In the genomic region with DNA sequence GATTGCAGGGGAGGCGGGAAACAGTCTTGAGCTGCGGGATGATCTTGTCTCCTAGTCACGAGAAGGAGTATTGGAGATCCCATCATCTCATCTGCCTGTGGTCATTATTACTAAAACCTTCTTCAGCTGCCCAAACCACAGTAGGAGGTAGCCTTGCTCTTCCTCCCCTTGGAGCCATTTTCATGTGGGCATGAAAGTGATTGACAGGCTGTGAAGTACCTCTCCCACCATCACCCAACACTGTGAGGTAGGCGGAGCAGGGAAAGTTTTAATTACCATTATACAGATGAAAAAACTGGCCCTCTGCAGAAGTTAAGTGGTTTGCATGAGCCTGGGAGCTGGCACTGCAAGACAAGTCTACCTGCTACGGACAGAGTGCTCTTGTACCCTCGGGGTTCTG, we compare ENCODE assay signal across 17 cellular contexts.
DNase-seq lines count a peak whose midpoint lies in the region; ATAC-seq and TF ChIP-seq lines count a peak whose summit lies in the region.
"Had no signal": no experiment of that assay in that cellular context is flagged by ENCODE, and none has a peak within 500 bp of the region (broad histone marks: within the 10 kb centered on the region; RNA-seq: fewer than 3 reads in every experiment).

No MANE protein-coding gene starts in this region.

- H3K9me3 ChIP-seq in OCI-LY1 (ENCODE audit: low read length) (no peaks in the 10 kb centered on the region), osteoblast (ENCODE audit: low read depth, low read length) (no peaks in the 10 kb centered on the region)

- peaks cover 98% of the 10 kb centered on the region for H3K4me1 ChIP-seq in OCI-LY1 (ENCODE audit: insufficient read depth, low read length, severe bottlenecking)
- no peaks in the 10 kb centered on the region for H3K4me1 ChIP-seq in osteoblast (ENCODE audit: insufficient read depth, low read length)

- no peaks in the 10 kb centered on the region for H4K20me1 ChIP-seq in OCI-LY1 (ENCODE audit: insufficient read depth, low read length)
- no peaks in the 10 kb centered on the region for H4K20me1 ChIP-seq in osteoblast (ENCODE audit: insufficient read depth, low read length)

- H3K9ac ChIP-seq in OCI-LY1 (ENCODE audit: low read length) = no peak overlapping the region
- H3K9ac ChIP-seq: KMS-11 had no signal

- no peak overlapping the region; the same call in 1 of the 2 replicates for H3K4me2 ChIP-seq in OCI-LY1 (ENCODE audit: low read length)
- no peak overlapping the region for H3K4me2 ChIP-seq in osteoblast (ENCODE audit: insufficient read depth, low read length)
- H3K4me2 ChIP-seq: KMS-11 had no signal

- no peak overlapping the region for H3K4me3 Mint-ChIP-seq in stimulated activated naive CD8-positive, alpha-beta T cell treated with anti-CD3 and anti-CD28 coated beads, Interleukin-15, Interleukin-2, amounts not matched to agents 100 ng/mL and 50 ng/mL, for 24 hours
- no peak overlapping the region for H3K4me3 Mint-ChIP-seq in stimulated activated naive CD8-positive, alpha-beta T cell treated with anti-CD3 and anti-CD28 coated beads, Interleukin-15, amount 100 ng/mL, for 72 hours
- no peak overlapping the region for H3K4me3 Mint-ChIP-seq in nephron progenitor cell
- H3K4me3 Mint-ChIP-seq in activated T-helper 2 cell treated with anti-CD3 and anti-CD28 coated beads, Interferon-gamma antibody, Interleukin-2, Interleukin-4, amounts not matched to agents 10 μg/mL and 5 μg/mL and 100 μg/mL, durations not matched to agents 14 hours and 24 hours and 36 hours (ENCODE audit: low read depth) = no peak overlapping the region
- H3K4me3 Mint-ChIP-seq: CD14-positive monocyte had no signal

- ATAC-seq in stimulated activated naive CD8-positive, alpha-beta T cell treated with anti-CD3 and anti-CD28 coated beads, Interleukin-15, amount 100 ng/mL, for 72 hours = no peak
- ATAC-seq: PC-3 had no signal

- no peaks in the 10 kb centered on the region for H3F3A ChIP-seq in OCI-LY1 (ENCODE audit: insufficient read depth, low read length)

- no peaks in the 10 kb centered on the region for H3K9me3 Mint-ChIP-seq in stimulated activated naive CD8-positive, alpha-beta T cell treated with anti-CD3 and anti-CD28 coated beads, Interleukin-15, Interleukin-2, amounts not matched to agents 100 ng/mL and 50 ng/mL, for 24 hours
- H3K9me3 Mint-ChIP-seq in stimulated activated naive CD8-positive, alpha-beta T cell treated with anti-CD3 and anti-CD28 coated beads, Interleukin-15, amount 100 ng/mL, for 72 hours = no peaks in the 10 kb centered on the region
- no peaks in the 10 kb centered on the region for H3K9me3 Mint-ChIP-seq in nephron progenitor cell
- H3K9me3 Mint-ChIP-seq in activated T-helper 2 cell treated with anti-CD3 and anti-CD28 coated beads, Interferon-gamma antibody, Interleukin-2, Interleukin-4, amounts not matched to agents 10 μg/mL and 5 μg/mL and 100 μg/mL, durations not matched to agents 14 hours and 24 hours and 36 hours = no peaks in the 10 kb centered on the region

- peaks cover 24% of the 10 kb centered on the region for H3K4me1 Mint-ChIP-seq in stimulated activated naive CD8-positive, alpha-beta T cell treated with anti-CD3 and anti-CD28 coated beads, Interleukin-15, Interleukin-2, amounts not matched to agents 100 ng/mL and 50 ng/mL, for 24 hours (ENCODE audit: low read depth)
- peaks cover 51% of the 10 kb centered on the region for H3K4me1 Mint-ChIP-seq in stimulated activated naive CD8-positive, alpha-beta T cell treated with anti-CD3 and anti-CD28 coated beads, Interleukin-15, amount 100 ng/mL, for 72 hours
- H3K4me1 Mint-ChIP-seq in nephron progenitor cell = peaks cover 91% of the 10 kb centered on the region
- peaks cover 11% of the 10 kb centered on the region for H3K4me1 Mint-ChIP-seq in activated T-helper 2 cell treated with anti-CD3 and anti-CD28 coated beads, Interferon-gamma antibody, Interleukin-2, Interleukin-4, amounts not matched to agents 10 μg/mL and 5 μg/mL and 100 μg/mL, durations not matched to agents 14 hours and 24 hours and 36 hours (ENCODE audit: low read depth)

- H3K27ac ChIP-seq in OCI-LY1 (ENCODE audit: low read depth, low read length, poor library complexity, severe bottlenecking) (peak overlapping the region; percentile 72), osteoblast (ENCODE audit: low read depth, low read length) (no peak overlapping the region)
- H3K27ac ChIP-seq: KMS-11 had no signal

- no peak for DNase-seq in stimulated activated naive CD8-positive, alpha-beta T cell treated with anti-CD3 and anti-CD28 coated beads, Interleukin-15, amount 100 ng/mL, for 72 hours
- no peak for DNase-seq in nephron progenitor cell
- no peak for DNase-seq in osteoblast (ENCODE audit: insufficient read length, low spot score, missing footprints)
- DNase-seq in Kasumi-1 (lab: John Stamatoyannopoulos, UW) = no peak
- DNase-seq in activated T-helper 2 cell treated with anti-CD3 and anti-CD28 coated beads, Interferon-gamma antibody, Interleukin-2, Interleukin-4, amounts not matched to agents 10 μg/mL and 5 μg/mL and 100 μg/mL, durations not matched to agents 14 hours and 24 hours and 36 hours (ENCODE audit: low spot score) = no peak
- DNase-seq: 8988T, H7, NCI-H1417 treated with DMSO at 0.1 percent for 48 hours, NCI-H187, NCI-H446 treated with DMSO at 0.1 percent for 48 hours, NCI-H526 treated with DMSO at 0.1 percent for 48 hours, PC-3, Right ventricle myocardium superior had no signal

- H3K27ac Mint-ChIP-seq in stimulated activated naive CD8-positive, alpha-beta T cell treated with anti-CD3 and anti-CD28 coated beads, Interleukin-15, Interleukin-2, amounts not matched to agents 100 ng/mL and 50 ng/mL, for 24 hours = peak overlapping the region; percentile 1
- H3K27ac Mint-ChIP-seq in stimulated activated naive CD8-positive, alpha-beta T cell treated with anti-CD3 and anti-CD28 coated beads, Interleukin-15, amount 100 ng/mL, for 72 hours = no peak overlapping the region
- H3K27ac Mint-ChIP-seq in nephron progenitor cell = peak overlapping the region; percentile 69
- H3K27ac Mint-ChIP-seq in activated T-helper 2 cell treated with anti-CD3 and anti-CD28 coated beads, Interferon-gamma antibody, Interleukin-2, Interleukin-4, amounts not matched to agents 10 μg/mL and 5 μg/mL and 100 μg/mL, durations not matched to agents 14 hours and 24 hours and 36 hours = no peak overlapping the region

- H3K9me2 ChIP-seq in OCI-LY1 (ENCODE audit: low read depth, low read length) = no peaks in the 10 kb centered on the region

- TF ChIP-seq CTCF in OCI-LY1 (IDR thresholded peaks at IDR 0.05; ENCODE audit: low read length) (no peak), nephron progenitor cell (IDR thresholded peaks at IDR 0.05) (no peak), osteoblast (IDR thresholded peaks at IDR 0.05; ENCODE audit: extremely low read depth, low read depth, low read length) (no peak)

- intact Hi-C loops in activated T-helper 2 cell treated with anti-CD3 and anti-CD28 coated beads, Interferon-gamma antibody, Interleukin-2, Interleukin-4, amounts not matched to agents 10 μg/mL and 5 μg/mL and 100 μg/mL, durations not matched to agents 14 hours and 24 hours and 36 hours (cut with micrococcal nuclease) = no loop called here

- H2AFZ ChIP-seq in OCI-LY1 (ENCODE audit: low read length) = no peak overlapping the region
- H2AFZ ChIP-seq in osteoblast (ENCODE audit: low read length) = no peak overlapping the region

- H3K27me3 ChIP-seq in OCI-LY1 (ENCODE audit: insufficient read depth, low read length) (no peaks in the 10 kb centered on the region), osteoblast (ENCODE audit: insufficient read depth, low read length) (no peaks in the 10 kb centered on the region)

- no peak overlapping the region for H3K4me3 ChIP-seq in OCI-LY1 (ENCODE audit: low read depth, low read length, poor library complexity, severe bottlenecking)
- no peak overlapping the region for H3K4me3 ChIP-seq in osteoblast (ENCODE audit: insufficient read depth, low read length)

- H3K36me3 ChIP-seq in OCI-LY1 (ENCODE audit: insufficient read depth, low read length) (peaks cover 25% of the 10 kb centered on the region; the same call in 1 of the 2 replicates), osteoblast (ENCODE audit: insufficient read depth, low read length) (no peaks in the 10 kb centered on the region)

- peaks cover 27% of the 10 kb centered on the region for H3K79me2 ChIP-seq in OCI-LY1 (ENCODE audit: insufficient read depth, low read length)
- H3K79me2 ChIP-seq in osteoblast (ENCODE audit: insufficient read depth, low read length) = no peaks in the 10 kb centered on the region

- H3K27me3 Mint-ChIP-seq in stimulated activated naive CD8-positive, alpha-beta T cell treated with anti-CD3 and anti-CD28 coated beads, Interleukin-15, Interleukin-2, amounts not matched to agents 100 ng/mL and 50 ng/mL, for 24 hours = no peaks in the 10 kb centered on the region
- H3K27me3 Mint-ChIP-seq in stimulated activated naive CD8-positive, alpha-beta T cell treated with anti-CD3 and anti-CD28 coated beads, Interleukin-15, amount 100 ng/mL, for 72 hours = no peaks in the 10 kb centered on the region
- H3K27me3 Mint-ChIP-seq in nephron progenitor cell (ENCODE audit: low read depth, poor library complexity) = no peaks in the 10 kb centered on the region
- H3K27me3 Mint-ChIP-seq in activated T-helper 2 cell treated with anti-CD3 and anti-CD28 coated beads, Interferon-gamma antibody, Interleukin-2, Interleukin-4, amounts not matched to agents 10 μg/mL and 5 μg/mL and 100 μg/mL, durations not matched to agents 14 hours and 24 hours and 36 hours (ENCODE audit: low read depth) = no peaks in the 10 kb centered on the region

- H3K36me3 Mint-ChIP-seq in stimulated activated naive CD8-positive, alpha-beta T cell treated with anti-CD3 and anti-CD28 coated beads, Interleukin-15, Interleukin-2, amounts not matched to agents 100 ng/mL and 50 ng/mL, for 24 hours (ENCODE audit: low read depth) = no peaks in the 10 kb centered on the region
- H3K36me3 Mint-ChIP-seq in nephron progenitor cell (ENCODE audit: low read depth) = peaks cover 36% of the 10 kb centered on the region
- H3K36me3 Mint-ChIP-seq in activated T-helper 2 cell treated with anti-CD3 and anti-CD28 coated beads, Interferon-gamma antibody, Interleukin-2, Interleukin-4, amounts not matched to agents 10 μg/mL and 5 μg/mL and 100 μg/mL, durations not matched to agents 14 hours and 24 hours and 36 hours (ENCODE audit: low read depth) = no peaks in the 10 kb centered on the region
- H3K36me3 Mint-ChIP-seq: CD14-positive monocyte had no signal

Comparison
In these comparisons a context has a peak if more than half of its experiments do, and no peak if none do; other contexts are left out.
1. H3K27ac Mint-ChIP-seq: peak in stimulated activated naive CD8-positive, alpha-beta T cell treated with anti-CD3 and anti-CD28 coated beads, Interleukin-15, Interleukin-2, amounts not matched to agents 100 ng/mL and 50 ng/mL, for 24 hours (single experiment) and nephron progenitor cell (single experiment); none in stimulated activated naive CD8-positive, alpha-beta T cell treated with anti-CD3 and anti-CD28 coated beads, Interleukin-15, amount 100 ng/mL, for 72 hours (0 of 2) and activated T-helper 2 cell treated with anti-CD3 and anti-CD28 coated beads, Interferon-gamma antibody, Interleukin-2, Interleukin-4, amounts not matched to agents 10 μg/mL and 5 μg/mL and 100 μg/mL, durations not matched to agents 14 hours and 24 hours and 36 hours (single experiment).